ENCODE assay signal across 15 cellular contexts in the genomic region with DNA sequence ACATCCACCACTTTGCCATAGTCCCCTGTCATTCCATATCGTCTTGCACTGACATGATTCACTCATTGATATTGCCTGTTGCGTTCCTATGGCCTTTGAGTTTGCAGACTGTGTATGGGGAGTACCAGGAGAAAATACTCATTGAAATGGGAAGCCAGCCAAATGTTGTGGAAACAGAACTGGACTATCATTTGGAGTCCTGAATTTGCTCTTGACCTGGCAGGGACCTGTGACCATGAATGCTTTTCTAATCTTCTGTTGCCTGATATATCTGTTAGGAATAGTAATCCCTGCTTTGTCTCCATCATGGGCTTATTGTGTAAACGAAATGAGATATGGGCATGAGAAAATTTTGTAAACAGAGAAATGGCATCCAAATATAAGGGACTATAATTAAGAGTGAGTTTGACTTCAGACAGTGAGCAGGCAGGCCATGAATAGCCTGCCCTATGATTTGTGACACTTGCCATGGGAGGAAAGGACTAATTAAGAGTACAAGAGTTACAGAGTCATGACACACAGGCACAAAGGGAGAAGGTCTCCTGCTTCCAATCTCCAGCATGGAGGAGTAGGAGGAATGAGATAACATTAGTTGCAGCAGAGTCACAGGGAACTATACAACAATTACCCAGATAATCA.
"Had no signal": no experiment of that assay in that cellular context is flagged by ENCODE, and none has a peak within 500 bp of the region (broad histone marks: within the 10 kb centered on the region; RNA-seq: fewer than 3 reads in every experiment).

No MANE protein-coding gene starts in this region.

- H3K4me1 ChIP-seq: esophagus squamous epithelium, lower lobe of right lung, prostate gland, spleen had no signal

- H3K27ac Mint-ChIP-seq: activated CD4-positive, alpha-beta T cell treated with anti-CD3 and anti-CD28 coated beads, Interleukin-2, amount 10 ng/mL, durations not matched to agents 7 days and 5 days; activated naive CD4-positive, alpha-beta T cell treated with anti-CD3 and anti-CD28 coated beads, Interleukin-2, amount 50 U/mL, for 72 hours; activated T-cell treated with anti-CD3 and anti-CD28 coated beads, Interleukin-2, amount 50 U/mL, for 72 hours; nephron progenitor cell had no signal

- H3K9me3 Mint-ChIP-seq: activated CD4-positive, alpha-beta T cell treated with anti-CD3 and anti-CD28 coated beads, Interleukin-2, amount 10 ng/mL, durations not matched to agents 7 days and 5 days; activated naive CD4-positive, alpha-beta T cell treated with anti-CD3 and anti-CD28 coated beads, Interleukin-2, amount 50 U/mL, for 72 hours; nephron progenitor cell had no signal

- H3K4me3 ChIP-seq: coronary artery, esophagus squamous epithelium, lower lobe of right lung, prostate gland, spleen had no signal

- H3K4me3 Mint-ChIP-seq: activated CD4-positive, alpha-beta T cell treated with anti-CD3 and anti-CD28 coated beads, Interleukin-2, amount 10 ng/mL, durations not matched to agents 7 days and 5 days; activated T-cell treated with anti-CD3 and anti-CD28 coated beads, Interleukin-2, amount 50 U/mL, for 72 hours; central memory CD8-positive, alpha-beta T cell; nephron progenitor cell had no signal

- DNase-seq: activated CD4-positive, alpha-beta T cell treated with anti-CD3 and anti-CD28 coated beads, Interleukin-2, amount 10 ng/mL, durations not matched to agents 7 days and 5 days; activated CD8-positive, alpha-beta memory T cell treated with anti-CD3 and anti-CD28 coated beads, Interleukin-2, amount 50 U/mL, for 48 hours; activated gamma-delta T cell; activated T-cell treated with anti-CD3 and anti-CD28 coated beads, Interleukin-2, amount 50 U/mL, for 72 hours; effector CD4-positive, alpha-beta T cell; esophagus squamous epithelium; lower lobe of right lung; nephron progenitor cell; occipital lobe; spleen had no signal

- H3K9me3 ChIP-seq: esophagus squamous epithelium, lower lobe of right lung, prostate gland had no signal

- H3K4me1 Mint-ChIP-seq: activated CD4-positive, alpha-beta T cell treated with anti-CD3 and anti-CD28 coated beads, Interleukin-2, amount 10 ng/mL, durations not matched to agents 7 days and 5 days had no signal

- H3K27me3 ChIP-seq: esophagus squamous epithelium, spleen had no signal

- H3K36me3 ChIP-seq: esophagus squamous epithelium, lower lobe of right lung, prostate gland, spleen had no signal

- H3K27ac ChIP-seq: coronary artery, esophagus squamous epithelium, lower lobe of right lung, prostate gland, spleen had no signal

- H3K36me3 Mint-ChIP-seq: activated naive CD4-positive, alpha-beta T cell treated with anti-CD3 and anti-CD28 coated beads, Interleukin-2, amount 50 U/mL, for 72 hours had no signal

- H3K27me3 Mint-ChIP-seq: activated CD4-positive, alpha-beta T cell treated with anti-CD3 and anti-CD28 coated beads, Interleukin-2, amount 10 ng/mL, durations not matched to agents 7 days and 5 days; central memory CD8-positive, alpha-beta T cell had no signal

- ATAC-seq: activated naive CD4-positive, alpha-beta T cell treated with anti-CD3 and anti-CD28 coated beads, Interleukin-2, amount 50 U/mL, for 72 hours; activated T-cell treated with anti-CD3 and anti-CD28 coated beads, Interleukin-2, amount 50 U/mL, for 72 hours; lower lobe of right lung; sciatic nerve had no signal
